10 cellular contexts compared by ENCODE assay signal in genomic region chr10:22335204-22335956, GRCh38. TPM values are rescaled to one million over a fixed set of nuclear protein-coding genes. Genes with fewer than 3 reads are reported as not detected.
DNase-seq lines count a peak whose midpoint lies in the region; ATAC-seq, FAIRE-seq and TF ChIP-seq lines count a peak whose summit lies in the region.
"Had no signal": no experiment of that assay in that cellular context is flagged by ENCODE, and none has a peak within 500 bp of the region (broad histone marks: within the 10 kb centered on the region; RNA-seq: fewer than 3 reads in every experiment).

No MANE protein-coding gene starts in this region.

- BruUV-seq in PC-9 (replicated peaks; lab: Mats Ljungman, UMichigan): no TSS peak

- H3K4me1 ChIP-seq in SK-N-SH (ENCODE audit: control insufficient read depth in 1 of 2, insufficient read depth in 2 of 2, low read depth in 1 of 2, low read length in 1 of 2) (peaks cover 0 to 2% of the 10 kb centered on the region in 2 experiments; a peak in 2 of 4 replicates), HUES48 (ENCODE audit: control insufficient read depth, insufficient read depth, low read length) (peaks cover 45% of the 10 kb centered on the region), pancreas (peaks cover 0 to 17% (median 4%) of the 10 kb centered on the region in 3 donors), PC-9 (replicated peaks; ENCODE audit: insufficient read depth) (no peaks in the 10 kb centered on the region; the same call in 1 of the 2 replicates)

- CTCF ChIA-PET in SK-N-SH (lab: Yijun Ruan, JAX): no interaction called here
- CTCF ChIA-PET in PC-9 (lab: Charles Lee): no interaction called here

- 88% methylated on average over 61 of the region's 71 CpGs for WGBS in SK-N-SH (ENCODE audit: low lambda C conversion rate)
- WGBS in pancreas, 2 donors: 5 to 7% methylated on average over 60 to 71 of the region's 71 CpGs

- H3K36me3 ChIP-seq in SK-N-SH (replicated peaks in 1 of 2; ENCODE audit: control insufficient read depth in 1 of 2, insufficient read depth in 2 of 2, low read length in 1 of 2) (peaks cover 9 to 21% of the 10 kb centered on the region in 2 experiments), HUES48 (ENCODE audit: control insufficient read depth, insufficient read depth, low read length) (no peaks in the 10 kb centered on the region), pancreas (no peaks in the 10 kb centered on the region), PC-9 (ENCODE audit: low read depth) (no peaks in the 10 kb centered on the region)

- POLR2A ChIA-PET in SK-N-SH (lab: Yijun Ruan, JAX): no interaction called here
- POLR2A ChIA-PET in PC-9 (lab: Charles Lee; ENCODE audit: unreplicated experiment): no interaction called here

- no peaks in the 10 kb centered on the region for H3K79me2 ChIP-seq in SK-N-SH (ENCODE audit: insufficient read depth)
- no peaks in the 10 kb centered on the region for H3K79me2 ChIP-seq in PC-9 (ENCODE audit: low read depth)

- H3K27me3 ChIP-seq in SK-N-SH (ENCODE audit: insufficient read depth) (peaks cover 34% of the 10 kb centered on the region), HUES48 (ENCODE audit: control insufficient read depth, insufficient read depth, low read length) (peaks cover 100% of the 10 kb centered on the region), pancreas (peaks cover 4 to 59% (median 25%) of the 10 kb centered on the region in 4 donors), PC-9 (ENCODE audit: insufficient read depth, low read depth) (no peaks in the 10 kb centered on the region)

- H3K4me3 ChIP-seq in SK-N-SH (ENCODE audit: low read depth in 2 of 2, low read length in 1 of 2) (no peak overlapping the region), HUES48 (ENCODE audit: low read depth, low read length) (peak overlapping the region; percentile 52), pancreas (peak overlapping the region; percentile 29 to 53 (median 34)), PC-9 (no peak overlapping the region)

- H3K9me2 ChIP-seq in SK-N-SH: no peaks in the 10 kb centered on the region
- H3K9me2 ChIP-seq in PC-9 (ENCODE audit: insufficient read depth): no peaks in the 10 kb centered on the region

- H3K4me2 ChIP-seq in SK-N-SH: no peak overlapping the region
- H3K4me2 ChIP-seq in PC-9: no peak overlapping the region

- TF ChIP-seq RAD21 in SK-N-SH (IDR thresholded peaks at IDR 0.05; ENCODE audit: low read length): no peak

- ATAC-seq in SK-N-SH treated with all-trans-retinoic acid at 6 μM for 48 hours: no peak
- ATAC-seq in Right ventricle myocardium superior (ENCODE audit: poor library complexity): peak; percentile 66
- peak; percentile 39 to 69 (median 67) for ATAC-seq in pancreas

- DNase-seq in SK-N-SH (peak; percentile 33), Right ventricle myocardium superior (peak; percentile 67), pancreas (peak; percentile 26 to 68 (median 46)), PC-9 (no peak), NCI-H1417 (lab: John Stamatoyannopoulos, UW) (no peak)
- DNase-seq in activated naive CD4-positive, alpha-beta T cell (lab: John Stamatoyannopoulos, UW): peak; percentile 21 to 60 (median 40)

- H3K9me3 ChIP-seq in SK-N-SH: no peaks in the 10 kb centered on the region
- H3K9me3 ChIP-seq in HUES48 (ENCODE audit: control insufficient read depth, insufficient read depth, low read length): no peaks in the 10 kb centered on the region
- no peaks in the 10 kb centered on the region for H3K9me3 ChIP-seq in pancreas
- no peaks in the 10 kb centered on the region for H3K9me3 ChIP-seq in PC-9 (ENCODE audit: insufficient read depth, low read depth)

- H4K20me1 ChIP-seq in SK-N-SH (ENCODE audit: insufficient read depth) (no peaks in the 10 kb centered on the region), PC-9 (ENCODE audit: insufficient read depth) (no peaks in the 10 kb centered on the region)

- intact Hi-C loops in Right ventricle myocardium superior (cut with DNase I) (no loop called here), pancreas (cut with DNase I) (no loop called here), PC-9 (cut with micrococcal nuclease; ENCODE audit: unreplicated experiment) (no loop called here)

- no peak for TF ChIP-seq CTCF in SK-N-SH (IDR thresholded peaks at IDR 0.05)
- peak in 1 of 4 donors; percentile 10 for TF ChIP-seq CTCF in pancreas (IDR thresholded peaks at IDR 0.05)
- no peak for TF ChIP-seq CTCF in PC-9 (conservative IDR thresholded peaks at IDR 0.05)

- H2AFZ ChIP-seq in SK-N-SH (ENCODE audit: low read depth): no peak overlapping the region
- no peak overlapping the region for H2AFZ ChIP-seq in PC-9

- no peak for FAIRE-seq in pancreas (lab: Jason Lieb, UNC)
- FAIRE-seq: A204.1, colon had no signal

- H3K27ac ChIP-seq in SK-N-SH (ENCODE audit: low read depth in 2 of 2, low read length in 1 of 2): no peak overlapping the region
- H3K27ac ChIP-seq in HUES48 (ENCODE audit: low read depth, low read length): no peak overlapping the region
- no peak overlapping the region for H3K27ac ChIP-seq in pancreas
- no peak overlapping the region for H3K27ac ChIP-seq in PC-9

- H3K9ac ChIP-seq in SK-N-SH: no peak overlapping the region
- no peak overlapping the region for H3K9ac ChIP-seq in HUES48 (ENCODE audit: low read depth, low read length)

- peaks cover 11% of the 10 kb centered on the region for H3F3A ChIP-seq in SK-N-SH (replicated peaks; ENCODE audit: insufficient read depth)
- peaks cover 4% of the 10 kb centered on the region; the same call in 1 of the 2 replicates for H3F3A ChIP-seq in PC-9 (ENCODE audit: insufficient read depth, low read depth)

- TF ChIP-seq EP300 in SK-N-SH (IDR thresholded peaks at IDR 0.05; ENCODE audit: borderline replicate concordance in 1 of 2, low read depth in 1 of 2, low read length in 1 of 2): no peak

TF ChIP-seq in SK-N-SH, 30 proteins besides CTCF, POLR2A, EP300 and RAD21 (continues in another document):
- no peak for TF ChIP-seq NRF1 (IDR thresholded peaks at IDR 0.05; ENCODE audit: low read depth, low read length)
- TF ChIP-seq RXRA (IDR thresholded peaks at IDR 0.05; ENCODE audit: borderline replicate concordance, low read depth): no peak
- TF ChIP-seq EZH2phosphoT487 (IDR thresholded peaks at IDR 0.05; ENCODE audit: borderline replicate concordance, low read depth): no peak
- no peak for TF ChIP-seq JUND (IDR thresholded peaks at IDR 0.05)
- TF ChIP-seq NFIC (IDR thresholded peaks at IDR 0.05; ENCODE audit: borderline replicate concordance): no peak
- TF ChIP-seq, protein P1, sequence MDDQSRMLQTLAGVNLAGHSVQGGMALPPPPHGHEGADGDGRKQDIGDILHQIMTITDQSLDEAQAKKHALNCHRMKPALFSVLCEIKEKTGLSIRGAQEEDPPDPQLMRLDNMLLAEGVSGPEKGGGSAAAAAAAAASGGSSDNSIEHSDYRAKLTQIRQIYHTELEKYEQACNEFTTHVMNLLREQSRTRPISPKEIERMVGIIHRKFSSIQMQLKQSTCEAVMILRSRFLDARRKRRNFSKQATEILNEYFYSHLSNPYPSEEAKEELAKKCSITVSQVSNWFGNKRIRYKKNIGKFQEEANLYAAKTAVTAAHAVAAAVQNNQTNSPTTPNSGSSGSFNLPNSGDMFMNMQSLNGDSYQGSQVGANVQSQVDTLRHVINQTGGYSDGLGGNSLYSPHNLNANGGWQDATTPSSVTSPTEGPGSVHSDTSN (IDR thresholded peaks at IDR 0.05): no peak
- no peak for TF ChIP-seq RCOR1 (IDR thresholded peaks at IDR 0.05; ENCODE audit: low read length)
- no peak for TF ChIP-seq TEAD4 (IDR thresholded peaks at IDR 0.05; ENCODE audit: borderline replicate concordance, insufficient read depth)

TF ChIP-seq in SK-N-SH treated with all-trans-retinoic acid at 6 μM for 48 hours, 23 proteins besides CTCF, POLR2A, EP300 and RAD21:
- TF ChIP-seq ZNF565 (CRISPR knock-in tag; conservative IDR thresholded peaks at IDR 0.05; ENCODE audit: low read depth) (no peak), CSDC2 (CRISPR knock-in tag; IDR thresholded peaks at IDR 0.05) (no peak), CSRNP3 (CRISPR knock-in tag; IDR thresholded peaks at IDR 0.05) (no peak), ARNTL (CRISPR knock-in tag; IDR thresholded peaks at IDR 0.05; ENCODE audit: borderline replicate concordance, low read depth) (no peak), TCF4 (CRISPR knock-in tag; IDR thresholded peaks at IDR 0.05; ENCODE audit: borderline replicate concordance) (no peak), GLIS3 (CRISPR knock-in tag; IDR thresholded peaks at IDR 0.05) (no peak), ISL1 (CRISPR knock-in tag; IDR thresholded peaks at IDR 0.05) (no peak), ESRRG (CRISPR knock-in tag; IDR thresholded peaks at IDR 0.05) (no peak)

RNA-seq across cellular contexts. Expression of gene SPAG6, which starts 9.9 kb away (rescaled TPM):
- polyA plus RNA-seq in SK-N-SH (2012; rRNA removed) (0.54 and 0.77 TPM in 2 replicates), pancreas (1 to 10 TPM in 1 of 2 donors, under 1 TPM in 1; 0.53 to 1.3 TPM)
- 0.89 and 1.1 TPM in 2 replicates for polyA plus RNA-seq in SK-N-SH (2012; cell fraction: cytosol; rRNA removed)
- polyA plus RNA-seq in SK-N-SH (2012; cell fraction: nucleus; rRNA removed): 0.94 and 0.97 TPM in 2 replicates
- total RNA-seq in Right ventricle myocardium superior (not detected), pancreas (under 1 TPM in 5 of 6 donors, not detected in 1; 0.08 to 0.47 (median 0.34) TPM), PC-9 (2021) (0.55 TPM in 1 of 2 replicates, not detected in the other)

RNA-seq across cellular contexts. Expression of gene BMI1, which starts 14.5 kb away (rescaled TPM):
- polyA plus RNA-seq in SK-N-SH (2012; rRNA removed): 15.5 and 18.4 TPM in 2 replicates
- polyA plus RNA-seq in SK-N-SH (2012; cell fraction: cytosol; rRNA removed): 23.0 and 28.1 TPM in 2 replicates
- polyA plus RNA-seq in SK-N-SH (2012; cell fraction: nucleus; rRNA removed): 17.9 and 31.5 TPM in 2 replicates
- 36.5 TPM for total RNA-seq in Right ventricle myocardium superior
- total RNA-seq in pancreas: 10 to 100 TPM; 15.8 to 33.9 (median 24.0) TPM
- polyA plus RNA-seq in pancreas: 10 to 100 TPM; 10.6 to 25.1 TPM
- 38.8 and 48.4 TPM in 2 replicates for total RNA-seq in PC-9 (2021)

RNA-seq across cellular contexts. Expression of gene COMMD3, which starts 19.2 kb away (rescaled TPM):
- 26.9 and 36.5 TPM in 2 replicates for polyA plus RNA-seq in SK-N-SH (2012; rRNA removed)
- polyA plus RNA-seq in SK-N-SH (2012; cell fraction: cytosol; rRNA removed): 37.1 and 46.6 TPM in 2 replicates
- 33.7 and 52.1 TPM in 2 replicates for polyA plus RNA-seq in SK-N-SH (2012; cell fraction: nucleus; rRNA removed)
- total RNA-seq in Right ventricle myocardium superior: 87.0 TPM
- total RNA-seq in pancreas: 10 to 100 TPM; 27.9 to 43.0 (median 34.6) TPM
- polyA plus RNA-seq in pancreas: 10 to 100 TPM; 47.6 to 60.4 TPM
- total RNA-seq in PC-9 (2021): 38.1 and 43.5 TPM in 2 replicates

Comparison
In these comparisons a context has a peak if more than half of its experiments do, and no peak if none do; other contexts are left out.
1. DNase-seq: peak in SK-N-SH (single experiment), activated naive CD4-positive, alpha-beta T cell (4 of 4), Right ventricle myocardium superior (single experiment) and pancreas (6 of 6); none in PC-9 (0 of 2) and NCI-H1417 (0 of 3).
2. H3K4me3 ChIP-seq: peak in HUES48 (single experiment) and pancreas (4 of 4); none in SK-N-SH (0 of 2) and PC-9 (single experiment).